ENCODE assay signal across 28 cellular contexts in the genomic region with DNA sequence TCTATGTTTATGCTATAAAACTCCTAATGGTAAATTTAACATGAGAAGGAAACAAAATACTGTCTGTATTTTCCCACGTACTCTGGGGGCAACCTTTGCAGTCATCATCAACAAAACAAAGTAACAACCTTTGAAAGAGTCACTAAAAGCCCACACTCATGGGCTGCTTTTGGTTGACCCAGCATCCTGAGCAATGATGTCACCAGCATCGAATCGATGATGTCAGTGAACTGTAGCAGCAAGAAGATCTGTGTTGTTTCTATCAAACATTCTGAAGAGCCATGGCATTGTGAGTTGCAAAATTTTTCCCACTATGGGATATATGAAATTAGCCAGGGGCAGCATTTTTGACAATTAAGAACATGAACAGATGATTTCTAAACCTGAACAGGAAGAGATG.
"Had no signal": no experiment of that assay in that cellular context is flagged by ENCODE, and none has a peak within 500 bp of the region (broad histone marks: within the 10 kb centered on the region; RNA-seq: fewer than 3 reads in every experiment).

No MANE protein-coding gene starts in this region.

- H3K4me3 Mint-ChIP-seq: stimulated activated effector memory CD8-positive, alpha-beta T cell treated with anti-CD3 and anti-CD28 coated beads, Interleukin-12 subunit alpha, Interleukin-12 subunit beta, amount 100 ng/mL, for 72 hours; stimulated activated memory B cell treated with anti-CD40 and anti-IgM and Interleukin-4, amounts not matched to agents 10 μg/mL and 1 μg/mL and 100 μg/mL, for 72 hours; stimulated activated naive B cell treated with anti-CD40 and anti-IgM and Interleukin-4, amounts not matched to agents 10 μg/mL and 1 μg/mL and 100 μg/mL, for 72 hours; stimulated activated naive CD8-positive, alpha-beta T cell treated with anti-CD3 and anti-CD28 coated beads, Interleukin-15, amount 100 ng/mL, for 72 hours; stimulated activated naive CD8-positive, alpha-beta T cell treated with anti-CD3 and anti-CD28 coated beads, Interleukin-15, Interleukin-2, amounts not matched to agents 100 ng/mL and 50 ng/mL, for 24 hours; type B pancreatic cell had no signal

- H3K36me3 ChIP-seq: stomach, suprapubic skin, thoracic aorta, tibial artery, tibial nerve, transverse colon, upper lobe of left lung, upper lobe of right lung, uterus, vagina had no signal

- H3K4me1 Mint-ChIP-seq: stimulated activated effector memory CD8-positive, alpha-beta T cell treated with anti-CD3 and anti-CD28 coated beads, Interleukin-12 subunit alpha, Interleukin-12 subunit beta, amount 100 ng/mL, for 72 hours; stimulated activated memory B cell treated with anti-CD40 and anti-IgM and Interleukin-4, amounts not matched to agents 10 μg/mL and 1 μg/mL and 100 μg/mL, for 72 hours; stimulated activated naive B cell treated with anti-CD40 and anti-IgM and Interleukin-4, amounts not matched to agents 10 μg/mL and 1 μg/mL and 100 μg/mL, for 72 hours; stimulated activated naive CD8-positive, alpha-beta T cell treated with anti-CD3 and anti-CD28 coated beads, Interleukin-15, amount 100 ng/mL, for 72 hours had no signal

- H3K27ac Mint-ChIP-seq: stimulated activated effector memory CD8-positive, alpha-beta T cell treated with anti-CD3 and anti-CD28 coated beads, Interleukin-12 subunit alpha, Interleukin-12 subunit beta, amount 100 ng/mL, for 72 hours; stimulated activated memory B cell treated with anti-CD40 and anti-IgM and Interleukin-4, amounts not matched to agents 10 μg/mL and 1 μg/mL and 100 μg/mL, for 72 hours; stimulated activated naive B cell treated with anti-CD40 and anti-IgM and Interleukin-4, amounts not matched to agents 10 μg/mL and 1 μg/mL and 100 μg/mL, for 72 hours; stimulated activated naive CD8-positive, alpha-beta T cell treated with anti-CD3 and anti-CD28 coated beads, Interleukin-15, Interleukin-2, amounts not matched to agents 100 ng/mL and 50 ng/mL, for 24 hours; type B pancreatic cell had no signal

- FAIRE-seq: urothelium cell line had no signal

- H3K9me3 Mint-ChIP-seq: stimulated activated effector memory CD8-positive, alpha-beta T cell treated with anti-CD3 and anti-CD28 coated beads, Interleukin-12 subunit alpha, Interleukin-12 subunit beta, amount 100 ng/mL, for 72 hours; stimulated activated memory B cell treated with anti-CD40 and anti-IgM and Interleukin-4, amounts not matched to agents 10 μg/mL and 1 μg/mL and 100 μg/mL, for 72 hours; stimulated activated naive B cell treated with anti-CD40 and anti-IgM and Interleukin-4, amounts not matched to agents 10 μg/mL and 1 μg/mL and 100 μg/mL, for 72 hours; stimulated activated naive CD8-positive, alpha-beta T cell treated with anti-CD3 and anti-CD28 coated beads, Interleukin-15, amount 100 ng/mL, for 72 hours; stimulated activated naive CD8-positive, alpha-beta T cell treated with anti-CD3 and anti-CD28 coated beads, Interleukin-15, Interleukin-2, amounts not matched to agents 100 ng/mL and 50 ng/mL, for 24 hours; type B pancreatic cell had no signal

- DNase-seq: stimulated activated CD4-positive, alpha-beta T cell treated with anti-CD3 and anti-CD28 coated beads, Interleukin-2, amount 100 ng/mL, for 48 hours; stimulated activated CD4-positive, alpha-beta T cell treated with anti-CD3 and anti-CD28 coated beads, Interleukin-4, amount 100 ng/mL, for 1 hour; stimulated activated CD4-positive, alpha-beta T cell treated with anti-CD3 and anti-CD28 coated beads, Interleukin-4, amount 100 ng/mL, for 24 hours; stimulated activated CD4-positive, alpha-beta T cell treated with anti-CD3 and anti-CD28 coated beads, Interleukin-4, amount 100 ng/mL, for 4 hours; stimulated activated CD8-positive, alpha-beta memory T cell treated with anti-CD3 and anti-CD28 coated beads, Interleukin-4, amount 100 ng/mL, for 48 hours; stimulated activated naive B cell treated with anti-CD40 and anti-IgM and Interleukin-4, amounts not matched to agents 10 μg/mL and 1 μg/mL and 100 μg/mL, for 72 hours; stimulated activated naive CD4-positive, alpha-beta T cell; stimulated activated naive CD4-positive, alpha-beta T cell treated with Interleukin-2 at 50 U/mL for 16 hours; stimulated activated naive CD8-positive, alpha-beta T cell treated with anti-CD3 and anti-CD28 coated beads, Interleukin-15, amount 100 ng/mL, for 72 hours; stimulated activated naive CD8-positive, alpha-beta T cell treated with anti-CD3 and anti-CD28 coated beads, Interleukin-15, Interleukin-2, amounts not matched to agents 100 U/mL and 50 U/mL, for 24 hours; stomach; substantia nigra; testis; tibial artery; transverse colon; trophoblast cell; upper lobe of left lung; upper lobe of right lung; uterus had no signal

- H3K36me3 Mint-ChIP-seq: stimulated activated effector memory CD8-positive, alpha-beta T cell treated with anti-CD3 and anti-CD28 coated beads, Interleukin-12 subunit alpha, Interleukin-12 subunit beta, amount 100 ng/mL, for 72 hours; stimulated activated memory B cell treated with anti-CD40 and anti-IgM and Interleukin-4, amounts not matched to agents 10 μg/mL and 1 μg/mL and 100 μg/mL, for 72 hours; stimulated activated naive B cell treated with anti-CD40 and anti-IgM and Interleukin-4, amounts not matched to agents 10 μg/mL and 1 μg/mL and 100 μg/mL, for 72 hours; type B pancreatic cell had no signal

- H3K27me3 ChIP-seq: stomach, suprapubic skin, testis, tibial artery, tibial nerve, transverse colon, upper lobe of left lung, uterus, vagina had no signal

- H3K27ac ChIP-seq: stomach, suprapubic skin, testis, thoracic aorta, tibial artery, tibial nerve, transverse colon, upper lobe of left lung, upper lobe of right lung, uterus, vagina had no signal

- H3K9me3 ChIP-seq: stomach, suprapubic skin, testis, thoracic aorta, tibial artery, tibial nerve, transverse colon, upper lobe of left lung, upper lobe of right lung, uterus, vagina had no signal

- H3K4me1 ChIP-seq: stomach, suprapubic skin, testis, tibial artery, tibial nerve, upper lobe of left lung, upper lobe of right lung, uterus, vagina had no signal

- ATAC-seq: stimulated activated memory B cell treated with anti-CD40 and anti-IgM and Interleukin-4, amounts not matched to agents 10 μg/mL and 1 μg/mL and 100 μg/mL, for 72 hours; stimulated activated naive B cell treated with anti-CD40 and anti-IgM and Interleukin-4, amounts not matched to agents 10 μg/mL and 1 μg/mL and 100 μg/mL, for 72 hours; stimulated activated naive CD8-positive, alpha-beta T cell treated with anti-CD3 and anti-CD28 coated beads, Interleukin-15, amount 100 ng/mL, for 72 hours; stimulated activated naive CD8-positive, alpha-beta T cell treated with anti-CD3 and anti-CD28 coated beads, Interleukin-15, Interleukin-2, amounts not matched to agents 100 U/mL and 50 U/mL, for 24 hours; upper lobe of right lung had no signal

- H3K4me3 ChIP-seq: stomach, suprapubic skin, testis, thoracic aorta, tibial artery, tibial nerve, transverse colon, upper lobe of left lung, upper lobe of right lung, uterus, vagina had no signal
